1 cellular context compared by ENCODE assay signal in the genomic region with DNA sequence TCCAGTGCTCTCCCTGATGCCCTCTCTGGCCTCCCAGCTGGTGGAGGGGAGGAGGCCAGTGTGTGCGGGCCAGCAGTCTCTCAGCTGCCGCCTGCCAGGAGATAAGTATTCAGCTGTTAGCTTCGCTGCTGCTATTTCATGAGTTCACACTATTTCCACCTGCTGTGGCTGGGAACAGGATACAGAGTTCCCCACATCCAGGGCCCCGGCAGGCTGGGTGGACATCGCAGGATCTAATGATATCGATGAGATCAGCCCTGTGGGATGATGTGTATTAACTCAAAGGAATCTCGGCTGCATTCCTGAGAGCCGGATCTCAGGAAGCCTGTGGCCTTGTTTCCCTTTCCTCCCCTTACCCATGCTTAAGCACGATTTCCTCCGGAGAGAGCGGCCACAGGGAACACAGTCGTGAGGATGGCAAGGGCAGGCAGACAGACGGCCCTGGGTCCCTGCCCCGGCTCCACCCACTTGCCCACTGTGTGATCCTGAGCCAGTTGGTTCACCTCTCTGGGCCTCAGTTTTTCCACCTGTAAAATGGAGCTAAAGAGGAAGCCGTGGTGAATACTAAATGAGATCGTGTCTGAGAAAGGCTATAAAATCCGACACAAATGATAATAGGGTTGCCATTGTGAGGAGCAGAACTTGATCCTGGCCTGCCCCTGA.
TF ChIP-seq lines count a peak whose summit lies in the region.

No MANE protein-coding gene starts in this region.

TF ChIP-seq in K562, 482 proteins besides CTCF, POLR2A, EP300 and RAD21:
- peak; percentile 27 for TF ChIP-seq RBM25 (IDR thresholded peaks at IDR 0.05; ENCODE audit: low read depth, low read length, severe bottlenecking)
- TF ChIP-seq BCOR (IDR thresholded peaks at IDR 0.05) = 0 out of 2 replicates have a peak, but pooled peaks have one; percentile 17
- no peak for TF ChIP-seq HNRNPK (IDR thresholded peaks at IDR 0.05; ENCODE audit: low read depth, low read length, poor library complexity, severe bottlenecking)
- no peak for TF ChIP-seq ZBTB17 (CRISPR knock-in tag; IDR thresholded peaks at IDR 0.05)
